In genomic region chr5:82985763-82986162, GRCh38 we compare ENCODE assay signal across 17 cellular contexts.
DNase-seq lines count a peak whose midpoint lies in the region; ATAC-seq and TF ChIP-seq lines count a peak whose summit lies in the region.
"Had no signal": no experiment of that assay in that cellular context is flagged by ENCODE, and none has a peak within 500 bp of the region (broad histone marks: within the 10 kb centered on the region; RNA-seq: fewer than 3 reads in every experiment).

No MANE protein-coding gene starts in this region.

- no peak overlapping the region for H3K27ac ChIP-seq in neuronal stem cell (replicated peaks; ENCODE audit: low read length)
- H3K27ac ChIP-seq: RWPE1 had no signal

- H3K4me3 ChIP-seq in neuronal stem cell (ENCODE audit: low read length in 2 of 2) (no peak overlapping the region), mucosa of descending colon (no peak overlapping the region)

- H2BK15ac ChIP-seq in neuronal stem cell (ENCODE audit: low read length), result no peak overlapping the region

- DNase-seq in fibroblast of peridontal ligament (ENCODE audit: extremely low read depth) (peak; percentile 23), neuronal stem cell (ENCODE audit: low spot score) (no peak), NCI-H2081 treated with DMSO at 0.1 percent for 48 hours (lab: John Stamatoyannopoulos, UW) (no peak), mucosa of descending colon (no peak)
- DNase-seq: CD4-positive, CD25-positive, alpha-beta regulatory T cell; GOT3; HFFc6; KBM-7; NCI-H2029 treated with DMSO at 0.1 percent for 48 hours; NCI-H226; NCI-H524 treated with DMSO at 0.1 percent for 48 hours; OCI-M1; T-helper 17 cell had no signal

- intact Hi-C loops in mucosa of descending colon (cut with DNase I, micrococcal nuclease), result no loop called here

- ATAC-seq in GM21723 (IDR thresholded peaks at IDR 0.05; ENCODE audit: unreplicated experiment) (peak; percentile 30), HG02885 (IDR thresholded peaks at IDR 0.05; ENCODE audit: poor library complexity, unreplicated experiment) (peak; percentile 25), mucosa of descending colon (no peak), HG03108 (IDR thresholded peaks at IDR 0.05; ENCODE audit: unreplicated experiment) (no peak)
- ATAC-seq: T-helper 17 cell had no signal

- H3K4me1 ChIP-seq in neuronal stem cell (ENCODE audit: control insufficient read depth in 2 of 2, insufficient read depth in 1 of 2, low read depth in 1 of 2, low read length in 2 of 2) (peaks cover 0 to 9% of the 10 kb centered on the region in 2 donors), mucosa of descending colon (ENCODE audit: low read depth) (no peaks in the 10 kb centered on the region)

- no peaks in the 10 kb centered on the region for H3K79me1 ChIP-seq in neuronal stem cell (ENCODE audit: low read depth, low read length)

- H2AFZ ChIP-seq in neuronal stem cell (ENCODE audit: low read length), result peak overlapping the region; percentile 73

- no peak overlapping the region for H3K4ac ChIP-seq in neuronal stem cell (ENCODE audit: low read length)

- H4K91ac ChIP-seq in neuronal stem cell (ENCODE audit: low read depth, low read length, poor library complexity), result no peak overlapping the region

- H3K23ac ChIP-seq in neuronal stem cell (ENCODE audit: low read depth, low read length, poor library complexity), result no peak overlapping the region

- H2BK120ac ChIP-seq in neuronal stem cell (ENCODE audit: low read depth, low read length), result no peak overlapping the region

- H3K14ac ChIP-seq in neuronal stem cell (ENCODE audit: low read length), result no peak overlapping the region

- H2AK5ac ChIP-seq in neuronal stem cell (ENCODE audit: low read depth, low read length), result no peak overlapping the region

- no peak overlapping the region for H3K4me2 ChIP-seq in neuronal stem cell (ENCODE audit: insufficient read depth, low read length, poor library complexity, severe bottlenecking)

- no CpG with 5 or more reads among the region's 2 CpGs for WGBS in neuronal stem cell (ENCODE audit: extremely low coverage in 2 of 2, insufficient read length in 2 of 2, insufficient replicate concordance in 1 of 2), 2 donors

- no peak overlapping the region for H2BK12ac ChIP-seq in neuronal stem cell (ENCODE audit: low read length)

- no peak overlapping the region for H4K8ac ChIP-seq in neuronal stem cell (ENCODE audit: low read depth, low read length)

- H2BK5ac ChIP-seq in neuronal stem cell (ENCODE audit: low read length), result no peak overlapping the region

- TF ChIP-seq CTCF in mucosa of descending colon (IDR thresholded peaks at IDR 0.05), result no peak

- no peak overlapping the region for H3K18ac ChIP-seq in neuronal stem cell (ENCODE audit: low read length)

- no peaks in the 10 kb centered on the region for H3K9me3 ChIP-seq in neuronal stem cell (replicated peaks in 1 of 2; ENCODE audit: control insufficient read depth in 2 of 2, insufficient read depth in 1 of 2, low read depth in 1 of 2, low read length in 2 of 2)
- no peaks in the 10 kb centered on the region for H3K9me3 ChIP-seq in mucosa of descending colon

- H3K36me3 ChIP-seq in neuronal stem cell (replicated peaks in 1 of 2; ENCODE audit: control insufficient read depth in 2 of 2, insufficient read depth in 2 of 2, low read length in 2 of 2) (no peaks in the 10 kb centered on the region), mucosa of descending colon (ENCODE audit: low read depth) (no peaks in the 10 kb centered on the region)

- H3K27me3 ChIP-seq in neuronal stem cell (ENCODE audit: control insufficient read depth in 3 of 3, insufficient read depth in 3 of 3, low read depth in 1 of 3, low read length in 3 of 3), result no peaks in the 10 kb centered on the region

- H3K9ac ChIP-seq in neuronal stem cell (ENCODE audit: low read depth, low read length, poor library complexity), result no peak overlapping the region

Comparison
In these comparisons a context has a peak if more than half of its experiments do, and no peak if none do; other contexts are left out.
1. ATAC-seq: peak in GM21723 (single experiment) and HG02885 (single experiment); none in mucosa of descending colon (single experiment) and HG03108 (single experiment).